In the genomic region with DNA sequence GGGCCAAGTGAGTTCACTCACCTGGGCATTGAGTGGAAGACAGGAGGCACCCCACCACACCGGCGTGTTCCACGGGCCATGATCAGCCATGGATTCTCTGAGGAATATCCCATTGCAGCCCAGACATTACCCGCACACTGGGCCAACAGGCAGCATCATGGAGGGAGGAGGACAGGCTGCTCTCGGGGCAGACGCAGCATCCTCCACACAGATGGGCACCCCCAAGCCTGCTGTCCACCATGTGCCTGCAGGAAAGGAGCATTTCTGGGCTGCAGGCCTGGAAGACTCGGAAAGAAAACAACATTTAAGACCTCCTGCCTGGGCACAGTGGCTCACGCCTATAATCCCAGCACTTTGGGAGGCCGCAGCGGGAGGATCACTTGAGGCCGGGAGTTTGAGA, we compare ENCODE assay signal across 15 cellular contexts.
A peak's percentile ranks its signal among the peaks of the same experiment; 100 is the strongest.
DNase-seq lines count a peak whose midpoint lies in the region; ATAC-seq lines count a peak whose summit lies in the region.
"Had no signal": no experiment of that assay in that cellular context is flagged by ENCODE, and none has a peak within 500 bp of the region (broad histone marks: within the 10 kb centered on the region; RNA-seq: fewer than 3 reads in every experiment).

No MANE protein-coding gene starts in this region.

- H3K27me3 Mint-ChIP-seq in stimulated activated naive B cell treated with anti-CD40 and anti-IgM and Interleukin-4, amounts not matched to agents 10 μg/mL and 1 μg/mL and 100 μg/mL, for 72 hours, result no peaks in the 10 kb centered on the region
- H3K27me3 Mint-ChIP-seq: B cell had no signal

- DNase-seq in DMS 273 treated with DMSO at 0.1 percent for 48 hours (lab: John Stamatoyannopoulos, UW) (peak; percentile 29), NCI-H69 (lab: John Stamatoyannopoulos, UW) (peak; percentile 35), cerebellum (ENCODE audit: low spot score) (peak; percentile 60), LoVo (ENCODE audit: low spot score) (no peak), activated gamma-delta T cell (lab: John Stamatoyannopoulos, UW) (no peak)
- no peak for DNase-seq in stimulated activated naive B cell treated with anti-CD40 and anti-IgM and Interleukin-4, amounts not matched to agents 10 μg/mL and 1 μg/mL and 100 μg/mL, for 72 hours
- no peak for DNase-seq in stimulated activated naive CD8-positive, alpha-beta T cell treated with anti-CD3 and anti-CD28 coated beads, Interleukin-15, Interleukin-2, amounts not matched to agents 100 U/mL and 50 U/mL, for 24 hours
- DNase-seq: Calu3; CD8-positive, alpha-beta T cell; GDM1; GOT3; H7; HFFc6 had no signal

- no peak overlapping the region for H3K4me3 Mint-ChIP-seq in stimulated activated naive B cell treated with anti-CD40 and anti-IgM and Interleukin-4, amounts not matched to agents 10 μg/mL and 1 μg/mL and 100 μg/mL, for 72 hours
- H3K4me3 Mint-ChIP-seq: B cell; CD8-positive, alpha-beta T cell; HFFc6 had no signal

- H3K9me3 Mint-ChIP-seq in stimulated activated naive B cell treated with anti-CD40 and anti-IgM and Interleukin-4, amounts not matched to agents 10 μg/mL and 1 μg/mL and 100 μg/mL, for 72 hours, result peaks cover 0 to 3% of the 10 kb centered on the region in 2 donors
- H3K9me3 Mint-ChIP-seq: CD8-positive, alpha-beta T cell; HFFc6 had no signal

- peaks cover 30 to 43% of the 10 kb centered on the region in 2 donors for H3K36me3 Mint-ChIP-seq in stimulated activated naive B cell treated with anti-CD40 and anti-IgM and Interleukin-4, amounts not matched to agents 10 μg/mL and 1 μg/mL and 100 μg/mL, for 72 hours

- H3K27ac Mint-ChIP-seq in stimulated activated naive B cell treated with anti-CD40 and anti-IgM and Interleukin-4, amounts not matched to agents 10 μg/mL and 1 μg/mL and 100 μg/mL, for 72 hours, result peak overlapping the region; percentile 31
- H3K27ac Mint-ChIP-seq: B cell; CD8-positive, alpha-beta T cell; HFFc6 had no signal

- H3K4me1 Mint-ChIP-seq in stimulated activated naive B cell treated with anti-CD40 and anti-IgM and Interleukin-4, amounts not matched to agents 10 μg/mL and 1 μg/mL and 100 μg/mL, for 72 hours, result peaks cover 14% of the 10 kb centered on the region in 2 donors

- no peak for ATAC-seq in stimulated activated naive B cell treated with anti-CD40 and anti-IgM and Interleukin-4, amounts not matched to agents 10 μg/mL and 1 μg/mL and 100 μg/mL, for 72 hours (replicated peaks)
- no peak for ATAC-seq in stimulated activated naive CD8-positive, alpha-beta T cell treated with anti-CD3 and anti-CD28 coated beads, Interleukin-15, Interleukin-2, amounts not matched to agents 100 U/mL and 50 U/mL, for 24 hours
- ATAC-seq: CD8-positive, alpha-beta T cell; HCT116 had no signal

Comparison
In these comparisons a context has a peak if more than half of its experiments do, and no peak if none do; other contexts are left out.
1. DNase-seq: peak in DMS 273 treated with DMSO at 0.1 percent for 48 hours (single experiment), NCI-H69 (single experiment) and cerebellum (single experiment); none in stimulated activated naive B cell treated with anti-CD40 and anti-IgM and Interleukin-4, amounts not matched to agents 10 μg/mL and 1 μg/mL and 100 μg/mL, for 72 hours (single experiment), LoVo (single experiment), stimulated activated naive CD8-positive, alpha-beta T cell treated with anti-CD3 and anti-CD28 coated beads, Interleukin-15, Interleukin-2, amounts not matched to agents 100 U/mL and 50 U/mL, for 24 hours (single experiment) and activated gamma-delta T cell (single experiment).